In genomic region chr1:192512426-192513125, GRCh38 we compare ENCODE assay signal across 10 cellular contexts.
DNase-seq lines count a peak whose midpoint lies in the region; ATAC-seq, FAIRE-seq and TF ChIP-seq lines count a peak whose summit lies in the region.
"Had no signal": no experiment of that assay in that cellular context is flagged by ENCODE, and none has a peak within 500 bp of the region (broad histone marks: within the 10 kb centered on the region; RNA-seq: fewer than 3 reads in every experiment).

No MANE protein-coding gene starts in this region.

- no peak for TF ChIP-seq POLR2A in GM12892 (IDR thresholded peaks at IDR 0.05; ENCODE audit: low read depth, low read length)

- peak; percentile 24 for ATAC-seq in HG02852 (IDR thresholded peaks at IDR 0.05; ENCODE audit: unreplicated experiment)

- no peak for DNase-seq in GM12892 (ENCODE audit: insufficient read length)
- DNase-seq in amniotic epithelial cell (ENCODE audit: low read depth): peak; percentile 71
- DNase-seq in osteoblast (ENCODE audit: insufficient read length, low spot score, missing footprints): no peak
- DNase-seq in activated effector memory CD4-positive, alpha-beta T cell treated with Interleukin-2 at 50 U/mL for 16 hours: no peak
- DNase-seq in cerebellar cortex (ENCODE audit: low spot score): no peak
- no peak for DNase-seq in NCI-H510A treated with DMSO at 0.1 percent for 48 hours (lab: John Stamatoyannopoulos, UW)
- no peak for DNase-seq in NCI-H774 (lab: John Stamatoyannopoulos, UW)
- DNase-seq: activated CD8-positive, alpha-beta memory T cell treated with anti-CD3 and anti-CD28 coated beads for 24 hours; NK-92 treated with Interleukin-12 subunit alpha and Interleukin-12 subunit beta, amount 100 ng/mL, for 24 hours had no signal

- H3K4me1 ChIP-seq in osteoblast (ENCODE audit: insufficient read depth, low read length): peaks cover 9% of the 10 kb centered on the region

- no peak for TF ChIP-seq CTCF in osteoblast (IDR thresholded peaks at IDR 0.05; ENCODE audit: extremely low read depth, low read depth, low read length)

- H2AFZ ChIP-seq in osteoblast (ENCODE audit: low read length): peak overlapping the region; percentile 66

- H3K79me2 ChIP-seq in osteoblast (ENCODE audit: insufficient read depth, low read length): no peaks in the 10 kb centered on the region

- peak; percentile 79 for FAIRE-seq in GM12892 (lab: Jason Lieb, UNC)

- no peak overlapping the region for H3K27ac ChIP-seq in osteoblast (ENCODE audit: low read depth, low read length)

- no peaks in the 10 kb centered on the region for H3K9me3 ChIP-seq in osteoblast (ENCODE audit: low read depth, low read length)

- H3K36me3 ChIP-seq in osteoblast (ENCODE audit: insufficient read depth, low read length): no peaks in the 10 kb centered on the region

- H4K20me1 ChIP-seq in osteoblast (ENCODE audit: insufficient read depth, low read length): no peaks in the 10 kb centered on the region

- no peak overlapping the region for H3K4me3 ChIP-seq in osteoblast (ENCODE audit: insufficient read depth, low read length)

- no peaks in the 10 kb centered on the region for H3K27me3 ChIP-seq in osteoblast (ENCODE audit: insufficient read depth, low read length)

- H3K4me2 ChIP-seq in osteoblast (ENCODE audit: insufficient read depth, low read length): no peak overlapping the region
